Comparison of ENCODE assay signal across 7 cellular contexts in the genomic region with DNA sequence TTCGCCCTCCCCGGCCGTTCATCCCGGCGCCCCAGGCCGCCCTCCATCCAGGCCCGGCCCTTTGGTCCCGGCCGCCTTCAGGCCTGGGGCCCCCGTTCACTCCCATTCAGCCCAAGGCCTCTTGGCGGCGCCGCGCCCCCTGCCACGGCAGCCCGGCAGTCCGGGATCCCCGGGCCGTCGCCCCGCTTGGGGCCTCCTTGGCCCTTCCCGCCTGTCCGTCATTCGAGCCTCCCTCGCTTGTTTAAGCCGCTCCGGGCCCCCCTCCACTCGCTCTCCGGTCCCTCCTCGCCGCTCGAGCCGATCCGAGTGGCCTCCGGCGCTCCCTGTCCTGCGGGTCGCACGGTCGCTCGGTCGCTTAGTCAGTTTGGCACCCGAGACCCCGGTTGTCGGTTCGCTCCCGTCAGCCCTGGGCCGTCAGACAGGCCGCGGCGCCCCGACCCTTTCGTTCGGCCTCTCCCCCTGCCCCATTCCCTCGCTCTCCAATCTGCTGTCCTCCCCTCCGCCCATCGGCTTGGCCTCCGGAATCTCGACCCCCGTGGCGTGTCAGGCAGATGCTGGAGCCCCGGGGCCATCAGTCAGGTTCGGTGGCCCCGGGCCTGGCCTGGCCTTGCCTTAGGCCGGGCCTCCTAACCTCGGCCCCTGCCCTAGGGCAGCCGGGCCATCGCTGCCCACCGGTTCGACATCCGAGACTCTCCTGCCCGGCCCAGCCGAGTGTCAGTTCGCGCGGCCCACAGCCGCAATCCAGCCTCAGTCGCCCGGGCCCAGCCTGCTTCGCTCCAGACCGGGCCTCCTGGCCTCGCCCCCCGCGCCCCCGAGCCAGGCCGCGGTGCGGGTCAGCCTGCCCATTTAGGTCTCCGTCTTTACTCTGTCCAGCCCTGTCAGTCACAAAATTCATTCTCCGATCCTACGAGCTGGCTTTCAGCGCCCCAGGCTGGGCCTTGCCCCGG. TPM values are rescaled to one million over a fixed set of nuclear protein-coding genes. Genes with fewer than 3 reads are reported as not detected.
DNase-seq lines count a peak whose midpoint lies in the region; ATAC-seq, FAIRE-seq and TF ChIP-seq lines count a peak whose summit lies in the region.

No MANE protein-coding gene starts in this region.

- DNase-seq in GM12891 (ENCODE audit: insufficient read length, low spot score) (peak; percentile 78), HFFc6 (peak; percentile 14), NCI-H226 (peak; percentile 4), activated T-cell treated with anti-CD3 and anti-CD28 coated beads for 24 hours (ENCODE audit: low read depth) (peak; percentile 39), epithelial cell of prostate (ENCODE audit: low read depth, low spot score) (no peak), mucosa of gallbladder (ENCODE audit: low spot score) (peak; percentile 36)

- peak overlapping the region; percentile 98 for H3K27ac Mint-ChIP-seq in HFFc6
- peak overlapping the region; percentile 95 for H3K27ac Mint-ChIP-seq in stimulated activated memory B cell treated with anti-CD40 and anti-IgM and Interleukin-4, amounts not matched to agents 10 μg/mL and 1 μg/mL and 100 μg/mL, for 72 hours

- peak; percentile 13 for FAIRE-seq in GM12891 (lab: Jason Lieb, UNC)

- peak overlapping the region; percentile 85 for H3K27ac ChIP-seq in epithelial cell of prostate

- peak overlapping the region; percentile 98 for H3K4me3 Mint-ChIP-seq in HFFc6
- peak overlapping the region; percentile 92 for H3K4me3 Mint-ChIP-seq in stimulated activated memory B cell treated with anti-CD40 and anti-IgM and Interleukin-4, amounts not matched to agents 10 μg/mL and 1 μg/mL and 100 μg/mL, for 72 hours

- H3K4me1 Mint-ChIP-seq in HFFc6 (ENCODE audit: low read depth): peaks cover 45% of the 10 kb centered on the region
- H3K4me1 Mint-ChIP-seq in stimulated activated memory B cell treated with anti-CD40 and anti-IgM and Interleukin-4, amounts not matched to agents 10 μg/mL and 1 μg/mL and 100 μg/mL, for 72 hours: peaks cover 37% of the 10 kb centered on the region

- ATAC-seq in stimulated activated memory B cell treated with anti-CD40 and anti-IgM and Interleukin-4, amounts not matched to agents 10 μg/mL and 1 μg/mL and 100 μg/mL, for 72 hours: peak; percentile 63

- TF ChIP-seq POLR2A in GM12891 (IDR thresholded peaks at IDR 0.05; ENCODE audit: low read depth, low read length): no peak

- peak; percentile 49 for TF ChIP-seq CTCF in HFFc6 (IDR thresholded peaks at IDR 0.05)

- H3K36me3 Mint-ChIP-seq in HFFc6 (ENCODE audit: low read depth): peaks cover 22% of the 10 kb centered on the region
- H3K36me3 Mint-ChIP-seq in stimulated activated memory B cell treated with anti-CD40 and anti-IgM and Interleukin-4, amounts not matched to agents 10 μg/mL and 1 μg/mL and 100 μg/mL, for 72 hours: peaks cover 33% of the 10 kb centered on the region

- H3K9me3 Mint-ChIP-seq in HFFc6: no peaks in the 10 kb centered on the region
- H3K9me3 Mint-ChIP-seq in stimulated activated memory B cell treated with anti-CD40 and anti-IgM and Interleukin-4, amounts not matched to agents 10 μg/mL and 1 μg/mL and 100 μg/mL, for 72 hours: no peaks in the 10 kb centered on the region

- H3K27me3 Mint-ChIP-seq in HFFc6 (ENCODE audit: insufficient read depth): peaks cover 2% of the 10 kb centered on the region
- H3K27me3 Mint-ChIP-seq in stimulated activated memory B cell treated with anti-CD40 and anti-IgM and Interleukin-4, amounts not matched to agents 10 μg/mL and 1 μg/mL and 100 μg/mL, for 72 hours: no peaks in the 10 kb centered on the region

TF ChIP-seq in GM12891, 5 proteins besides CTCF, POLR2A, EP300 and RAD21:
- TF ChIP-seq PAX5 (IDR thresholded peaks at IDR 0.05; ENCODE audit: insufficient read depth, low read length, severe bottlenecking): no peak
- no peak for TF ChIP-seq SPI1 (IDR thresholded peaks at IDR 0.05; ENCODE audit: low read depth, low read length)
- TF ChIP-seq POU2F2 (IDR thresholded peaks at IDR 0.05; ENCODE audit: low read depth, low read length): no peak
- no peak for TF ChIP-seq TAF1 (IDR thresholded peaks at IDR 0.05; ENCODE audit: low read depth, low read length)
- no peak for TF ChIP-seq POLR2AphosphoS5 (IDR thresholded peaks at IDR 0.05; ENCODE audit: low read depth, low read length)

RNA-seq across cellular contexts. Expression of a gene that starts 1.1 kb away (rescaled TPM):
- 30.5 TPM for polyA plus RNA-seq in GM12891 (2012; ENCODE audit: low read depth, missing spikeins)
- total RNA-seq in HFFc6 (2021; fragmentation: NEBNext Ultra II Directional; extraction: Animal tissue kit (Norgen Biotek cat#: 25700)): 100 to 1,000 TPM in 4 of 6 experiments, 10 to 100 TPM in 2; 93.9 to 118 (median 104) TPM
- total RNA-seq in mucosa of gallbladder: 72.5 TPM

RNA-seq across cellular contexts. Expression of a gene that starts 1.1 kb away (rescaled TPM):
- 648 TPM for polyA plus RNA-seq in GM12891 (2012; ENCODE audit: low read depth, missing spikeins)
- total RNA-seq in HFFc6 (2021; fragmentation: NEBNext Ultra II Directional; extraction: Animal tissue kit (Norgen Biotek cat#: 25700)): 100 to 1,000 TPM; 211 to 274 (median 260) TPM
- 240 TPM for total RNA-seq in mucosa of gallbladder

RNA-seq across cellular contexts. Expression of a gene that starts 38.2 kb away (rescaled TPM):
- 17.3 TPM for polyA plus RNA-seq in GM12891 (2012; ENCODE audit: low read depth, missing spikeins)
- 10 to 100 TPM; 14.8 to 17.2 (median 16.7) TPM for total RNA-seq in HFFc6 (2021; fragmentation: NEBNext Ultra II Directional; extraction: Animal tissue kit (Norgen Biotek cat#: 25700))
- total RNA-seq in mucosa of gallbladder: 26.3 TPM

RNA-seq across cellular contexts. Expression of a gene that starts 54.8 kb away (rescaled TPM):
- 15.2 TPM for polyA plus RNA-seq in GM12891 (2012; ENCODE audit: low read depth, missing spikeins)
- total RNA-seq in HFFc6 (2021; fragmentation: NEBNext Ultra II Directional; extraction: Animal tissue kit (Norgen Biotek cat#: 25700)): 10 to 100 TPM in 1 of 6 experiments, 1 to 10 TPM in 5; 3.8 to 10.9 (median 8.3) TPM
- 0.81 TPM for total RNA-seq in mucosa of gallbladder
